ENCODE assay signal across 7 cellular contexts in genomic region chr4:20395160-20395773, GRCh38.
DNase-seq lines count a peak whose midpoint lies in the region; TF ChIP-seq lines count a peak whose summit lies in the region.

No MANE protein-coding gene starts in this region.

- H3K27me3 ChIP-seq in KMS-11 (ENCODE audit: insufficient read depth, low read depth): no peaks in the 10 kb centered on the region
- H3K27me3 ChIP-seq in SK-N-SH (ENCODE audit: insufficient read depth): no peaks in the 10 kb centered on the region

- no peaks in the 10 kb centered on the region for H4K20me1 ChIP-seq in KMS-11 (ENCODE audit: insufficient read depth)
- peaks cover 26% of the 10 kb centered on the region; the same call in 1 of the 2 replicates for H4K20me1 ChIP-seq in SK-N-SH (ENCODE audit: insufficient read depth)

- H3K79me2 ChIP-seq in KMS-11 (ENCODE audit: insufficient read depth, low read depth): no peaks in the 10 kb centered on the region
- peaks cover 28% of the 10 kb centered on the region for H3K79me2 ChIP-seq in SK-N-SH (ENCODE audit: insufficient read depth)

- CTCF ChIA-PET in SK-N-SH (lab: Yijun Ruan, JAX): interaction anchor here (0.6 to 2.1 kb wide), 21 partner anchors 9 to 290 kb away, joined by 3 to 16 read pairs (median 3); no protein-coding TSS in a partner anchor

- H3K4me1 ChIP-seq in KMS-11 (ENCODE audit: low read depth, poor library complexity, severe bottlenecking): no peaks in the 10 kb centered on the region
- H3K4me1 ChIP-seq in SK-N-SH (ENCODE audit: control insufficient read depth in 1 of 2, insufficient read depth in 2 of 2, low read depth in 1 of 2, low read length in 1 of 2): peaks cover 0 to 16% of the 10 kb centered on the region in 2 experiments; a peak in 2 of 4 replicates

- TF ChIP-seq CTCF in GM20000 (IDR thresholded peaks at IDR 0.05; ENCODE audit: extremely low read depth, missing control alignments): peak; percentile 57
- TF ChIP-seq CTCF in KMS-11 (conservative IDR thresholded peaks at IDR 0.05; ENCODE audit: low read depth, low read length): peak; percentile 52
- peak; percentile 70 for TF ChIP-seq CTCF in SK-N-SH (IDR thresholded peaks at IDR 0.05)
- peak; percentile 65 for TF ChIP-seq CTCF in foreskin fibroblast (IDR thresholded peaks at IDR 0.05; ENCODE audit: low read depth, low read length)

- POLR2A ChIA-PET in SK-N-SH (lab: Yijun Ruan, JAX): no interaction called here

- 37% methylated on average over 3 of the region's 3 CpGs for WGBS in SK-N-SH (ENCODE audit: low lambda C conversion rate)

- peak; percentile 36 for TF ChIP-seq RAD21 in SK-N-SH (IDR thresholded peaks at IDR 0.05; ENCODE audit: low read length)

- DNase-seq in EL (peak; percentile 47), GM20000 (ENCODE audit: low spot score) (peak; percentile 5), SK-N-SH (no peak), foreskin fibroblast (peak in 1 of 2 donors; percentile 31), GM19238 (ENCODE audit: insufficient read length, low spot score) (no peak)
- peak; percentile 32 for DNase-seq in stimulated activated CD4-positive, alpha-beta T cell treated with anti-CD3 and anti-CD28 coated beads, Interleukin-15, amount 100 ng/mL, for 24 hours

- H3K36me3 ChIP-seq in KMS-11 (ENCODE audit: insufficient read depth) (no peaks in the 10 kb centered on the region), SK-N-SH (replicated peaks in 1 of 2; ENCODE audit: control insufficient read depth in 1 of 2, insufficient read depth in 2 of 2, low read length in 1 of 2) (peaks cover 9 to 14% of the 10 kb centered on the region in 2 experiments)

- no peak overlapping the region for H3K4me3 ChIP-seq in KMS-11 (IDR thresholded peaks at IDR 0.05; ENCODE audit: insufficient read depth, low read depth, low read length)
- no peak overlapping the region for H3K4me3 ChIP-seq in SK-N-SH (ENCODE audit: low read depth in 2 of 2, low read length in 1 of 2)
- H3K4me3 ChIP-seq in foreskin fibroblast (ENCODE audit: low read depth in 1 of 2, low read length in 2 of 2): no peak overlapping the region

- H3F3A ChIP-seq in SK-N-SH (replicated peaks; ENCODE audit: insufficient read depth): peaks cover 15% of the 10 kb centered on the region

- H3K9ac ChIP-seq in KMS-11: no peak overlapping the region
- no peak overlapping the region for H3K9ac ChIP-seq in SK-N-SH

- H2AFZ ChIP-seq in KMS-11 (ENCODE audit: low read depth) (no peak overlapping the region), SK-N-SH (ENCODE audit: low read depth) (no peak overlapping the region)

- H3K27ac ChIP-seq in KMS-11: no peak overlapping the region
- H3K27ac ChIP-seq in SK-N-SH (ENCODE audit: low read depth in 2 of 2, low read length in 1 of 2): no peak overlapping the region

- no peaks in the 10 kb centered on the region for H3K9me3 ChIP-seq in SK-N-SH

- H3K4me2 ChIP-seq in KMS-11: no peak overlapping the region
- no peak overlapping the region for H3K4me2 ChIP-seq in SK-N-SH

- H3K9me2 ChIP-seq in SK-N-SH: no peaks in the 10 kb centered on the region

- no peak for TF ChIP-seq EP300 in SK-N-SH (IDR thresholded peaks at IDR 0.05; ENCODE audit: borderline replicate concordance in 1 of 2, low read depth in 1 of 2, low read length in 1 of 2)

TF ChIP-seq in SK-N-SH, 30 proteins besides CTCF, POLR2A, EP300 and RAD21:
- no peak for TF ChIP-seq USF2 (IDR thresholded peaks at IDR 0.05; ENCODE audit: borderline replicate concordance, low read depth, low read length)
- peak; percentile 14; the same call in 1 of the 2 replicates for TF ChIP-seq SMC3 (IDR thresholded peaks at IDR 0.05; ENCODE audit: low read depth, low read length)

Comparison
In these comparisons a context has a peak if more than half of its experiments do, and no peak if none do; other contexts are left out.
1. DNase-seq: peak in EL (single experiment), GM20000 (single experiment) and stimulated activated CD4-positive, alpha-beta T cell treated with anti-CD3 and anti-CD28 coated beads, Interleukin-15, amount 100 ng/mL, for 24 hours (single experiment); none in SK-N-SH (single experiment) and GM19238 (single experiment).
2. Peak in every context shown above with its lines, with median percentiles within 50 percentile points of each other: CTCF ChIP-seq.